In genomic region chr20:31879143-31879987, GRCh38 we compare ENCODE assay signal across 1 cellular context.
TF ChIP-seq lines count a peak whose summit lies in the region.

No MANE protein-coding gene starts in this region.

TF ChIP-seq in K562, 482 proteins besides CTCF, POLR2A, EP300 and RAD21 (continued from another document and continues in another):
- TF ChIP-seq CHD7 (IDR thresholded peaks at IDR 0.05; ENCODE audit: low read depth, low read length) (no peak), IRF2 (CRISPR knock-in tag; IDR thresholded peaks at IDR 0.05) (no peak), ZBED1 (IDR thresholded peaks at IDR 0.05) (peak; percentile 99), BMI1 (IDR thresholded peaks at IDR 0.05; ENCODE audit: low read length) (peak; percentile 89), NCOA2 (IDR thresholded peaks at IDR 0.05; ENCODE audit: partially characterized antibody in 2 of 2) (no peak), ARID4B (CRISPR knock-in tag; IDR thresholded peaks at IDR 0.05) (peak; percentile 89; the same call in 1 of the 2 replicates), CAMTA2 (CRISPR knock-in tag; conservative IDR thresholded peaks at IDR 0.05) (no peak), RFX1 (IDR thresholded peaks at IDR 0.05) (peak; percentile 99), ZNF511 (CRISPR knock-in tag; IDR thresholded peaks at IDR 0.05) (no peak), ZNF41 (CRISPR knock-in tag; conservative IDR thresholded peaks at IDR 0.05) (no peak), ZNF444 (CRISPR knock-in tag; IDR thresholded peaks at IDR 0.05) (no peak), SMAD2 (IDR thresholded peaks at IDR 0.05; ENCODE audit: low read depth, low read length) (no peak), ZNF561 (CRISPR knock-in tag; conservative IDR thresholded peaks at IDR 0.05) (no peak), NR0B1 (IDR thresholded peaks at IDR 0.05; ENCODE audit: partially characterized antibody) (no peak), PPARD (CRISPR knock-in tag; IDR thresholded peaks at IDR 0.05) (no peak), TEAD4 (IDR thresholded peaks at IDR 0.05; ENCODE audit: low read length) (no peak), TEAD4 (CRISPR knock-in tag; IDR thresholded peaks at IDR 0.05; ENCODE audit: borderline replicate concordance) (no peak), FOS (IDR thresholded peaks at IDR 0.05; ENCODE audit: extremely low read depth, insufficient read length) (peak; percentile 43), SNAPC5 (CRISPR knock-in tag; IDR thresholded peaks at IDR 0.05) (no peak), TCF7L2 (IDR thresholded peaks at IDR 0.05; ENCODE audit: low read depth, low read length) (no peak), HEY1 (CRISPR knock-in tag; IDR thresholded peaks at IDR 0.05; ENCODE audit: borderline replicate concordance) (no peak), GMEB1 (CRISPR knock-in tag; IDR thresholded peaks at IDR 0.05) (no peak), KLF10 (CRISPR knock-in tag; IDR thresholded peaks at IDR 0.05) (no peak), ZNF644 (tag; IDR thresholded peaks at IDR 0.05; ENCODE audit: low read depth) (no peak), ZNF639 (CRISPR knock-in tag; conservative IDR thresholded peaks at IDR 0.05 in 1 of 2, IDR thresholded peaks at IDR 0.05 in 1 of 2) (no peak), SMARCA5 (IDR thresholded peaks at IDR 0.05) (peak; percentile 26; the same call in 1 of the 2 replicates), ZBTB1 (CRISPR knock-in tag; IDR thresholded peaks at IDR 0.05; ENCODE audit: borderline replicate concordance, low read depth) (no peak), ZNF398 (CRISPR knock-in tag; IDR thresholded peaks at IDR 0.05) (no peak), CBFA2T3 (IDR thresholded peaks at IDR 0.05) (no peak), USF1 (CRISPR knock-in tag; IDR thresholded peaks at IDR 0.05) (peak; percentile 76), RUNX1 (IDR thresholded peaks at IDR 0.05; ENCODE audit: low read depth) (no peak), MAFF (IDR thresholded peaks at IDR 0.05; ENCODE audit: low read length) (no peak), FOXO4 (CRISPR knock-in tag; IDR thresholded peaks at IDR 0.05) (no peak), ZNF778 (CRISPR knock-in tag; IDR thresholded peaks at IDR 0.05) (no peak)
